ENCODE assay signal across 23 cellular contexts in the genomic region with DNA sequence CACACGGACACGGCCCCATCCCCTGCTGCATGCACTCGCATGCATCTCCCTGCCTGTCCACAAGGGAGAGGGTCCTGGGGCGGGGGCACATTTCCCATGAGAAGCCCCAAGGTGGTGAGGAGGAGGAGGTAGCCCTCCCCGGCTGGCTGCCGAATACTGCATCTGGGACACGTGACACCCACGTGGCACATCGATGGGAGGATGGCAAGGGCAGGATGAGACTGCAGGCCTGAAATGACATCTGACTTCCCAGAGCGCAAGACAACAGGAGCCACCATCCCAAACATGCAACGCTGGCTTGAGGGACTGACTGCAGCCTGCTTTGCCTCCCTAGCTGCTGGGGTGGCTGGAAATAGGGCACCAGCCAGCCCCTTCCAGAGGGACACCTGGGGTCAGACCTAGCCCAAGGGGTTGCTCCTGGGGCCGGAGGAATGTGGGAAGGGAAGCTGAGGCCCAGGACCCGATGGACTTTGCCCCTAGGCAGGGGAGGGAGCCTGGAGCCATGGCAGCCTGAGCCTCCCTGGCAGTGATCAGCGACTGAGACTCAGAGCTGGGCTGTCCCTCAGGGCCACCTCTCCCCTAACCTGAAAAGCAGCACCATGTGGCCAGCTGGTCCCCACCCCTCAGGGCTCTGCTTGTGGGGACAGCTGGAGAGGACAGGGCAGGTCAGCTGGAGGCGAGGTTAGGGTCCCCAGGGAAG. TPM values are rescaled to one million over a fixed set of nuclear protein-coding genes. Genes with fewer than 3 reads are reported as not detected.
A peak's percentile ranks its signal among the peaks of the same experiment; 100 is the strongest.
DNase-seq lines count a peak whose midpoint lies in the region; ATAC-seq, FAIRE-seq and TF ChIP-seq lines count a peak whose summit lies in the region.
"Had no signal": no experiment of that assay in that cellular context is flagged by ENCODE, and none has a peak within 500 bp of the region (broad histone marks: within the 10 kb centered on the region; RNA-seq: fewer than 3 reads in every experiment).

No MANE protein-coding gene starts in this region.

- no peak for DNase-seq in HepG2 (ENCODE audit: low spot score)
- no peak for DNase-seq in right lobe of liver
- DNase-seq in dorsolateral prefrontal cortex: peak in 2 of 10 donors; percentile 28 to 42
- no peak for DNase-seq in NCI-H446 treated with DMSO at 0.1 percent for 48 hours (lab: John Stamatoyannopoulos, UW)
- no peak for DNase-seq in right atrium auricular region (ENCODE audit: low spot score)
- DNase-seq: activated CD4-positive, alpha-beta T cell treated with anti-CD3 and anti-CD28 coated beads, Interleukin-2, amount 50 U/mL, for 1 hour; activated CD8-positive, alpha-beta memory T cell treated with anti-CD3 and anti-CD28 coated beads, Interleukin-2, amount 50 U/mL, for 4 hours; activated naive CD8-positive, alpha-beta T cell treated with anti-CD3 and anti-CD28 coated beads, Interleukin-2, amount 10 ng/mL, durations not matched to agents 7 days and 5 days; C1 segment of cervical spinal cord; effector memory CD4-positive, alpha-beta T cell; esophagus squamous epithelium; GM23248; left colon; NCI-H748 treated with DMSO at 0.1 percent for 48 hours; Right ventricle myocardium superior; stimulated activated naive CD4-positive, alpha-beta T cell; T-cell had no signal

- H3K4me1 ChIP-seq in HepG2 (ENCODE audit: insufficient read depth, low read length) (peaks cover 15% of the 10 kb centered on the region), right lobe of liver (no peaks in the 10 kb centered on the region), right atrium auricular region (peaks cover 0 to 9% of the 10 kb centered on the region in 2 donors)

- H3K4me3 ChIP-seq in HepG2 (replicated peaks in 1 of 3; ENCODE audit: insufficient read depth in 1 of 3, low read depth in 2 of 3, low read length in 3 of 3) (no peak overlapping the region), right lobe of liver (no peak overlapping the region), dorsolateral prefrontal cortex (no peak overlapping the region), right atrium auricular region (no peak overlapping the region)
- H3K4me3 ChIP-seq: esophagus squamous epithelium, GM23248, thoracic aorta had no signal

- no peak; a peak in 2 of 4 replicates for TF ChIP-seq POLR2A in HepG2 (IDR thresholded peaks at IDR 0.05; ENCODE audit: insufficient read depth in 1 of 2, low read depth in 2 of 2, low read length in 2 of 2)
- TF ChIP-seq POLR2A in right lobe of liver (IDR thresholded peaks at IDR 0.05): no peak

- no peak for FAIRE-seq in HepG2 (lab: Jason Lieb, UNC)
- FAIRE-seq: D721Med, G401.6, GM19239 had no signal

- CTCF ChIA-PET in HepG2 (lab: Yijun Ruan, JAX; ENCODE audit: low intra/inter-chr PET ratio, low total read pairs): no interaction called here

- no peak overlapping the region for H3K4me2 ChIP-seq in HepG2 (ENCODE audit: low read depth, low read length)

- no peak overlapping the region for H2AFZ ChIP-seq in HepG2 (ENCODE audit: low read length)
- H2AFZ ChIP-seq: GM23248 had no signal

- peaks cover 5% of the 10 kb centered on the region; the same call in 1 of the 2 replicates for H4K20me1 ChIP-seq in HepG2 (ENCODE audit: insufficient read depth, low read length)

- in situ Hi-C loops in HepG2 (cut with HindIII; ENCODE audit: extremely low pct_ligation_motif_present, low pct_unique_long_range_greater_than_20kb): no loop called here

- no TSS peak for BruUV-seq in HepG2 (replicated peaks; lab: Mats Ljungman, UMichigan)

- WGBS in HepG2 (ENCODE audit: low lambda C conversion rate): 86% methylated on average over 9 of the region's 15 CpGs
- WGBS in right lobe of liver (ENCODE audit: insufficient coverage, low coverage, low lambda C conversion rate, missing lambda C conversion rate): 50% methylated on average over 1 of the region's 15 CpGs

- no peak for TF ChIP-seq CTCF in HepG2 (CRISPR knock-in tag; IDR thresholded peaks at IDR 0.05)
- no peak for TF ChIP-seq CTCF in right lobe of liver (IDR thresholded peaks at IDR 0.05)
- no peak for TF ChIP-seq CTCF in dorsolateral prefrontal cortex (IDR thresholded peaks at IDR 0.05 in 54 of 56, conservative IDR thresholded peaks at IDR 0.05 in 2 of 56; ENCODE audit: low read depth in 1 of 56, partially characterized antibody in 56 of 56)
- no peak for TF ChIP-seq CTCF in right atrium auricular region (IDR thresholded peaks at IDR 0.05)

- H3K27ac ChIP-seq in HepG2 (ENCODE audit: extremely low read length, insufficient read depth, low read length) (peak overlapping the region; percentile 11), right lobe of liver (no peak overlapping the region), dorsolateral prefrontal cortex (peak overlapping the region in 38 of 59 donors; percentile 1 to 74 (median 39)), right atrium auricular region (no peak overlapping the region)
- H3K27ac ChIP-seq: esophagus squamous epithelium, GM23248, thoracic aorta had no signal

- TF ChIP-seq RAD21 in HepG2 (CRISPR knock-in tag; IDR thresholded peaks at IDR 0.05): no peak

- H3K9me3 ChIP-seq in HepG2 (ENCODE audit: low read length) (no peaks in the 10 kb centered on the region), right lobe of liver (no peaks in the 10 kb centered on the region), right atrium auricular region (no peaks in the 10 kb centered on the region)
- H3K9me3 ChIP-seq: esophagus squamous epithelium, thoracic aorta had no signal

- H3K27me3 ChIP-seq in HepG2 (ENCODE audit: control insufficient read depth in 1 of 2, insufficient read depth in 2 of 2, low read length in 2 of 2) (no peaks in the 10 kb centered on the region), right lobe of liver (no peaks in the 10 kb centered on the region), dorsolateral prefrontal cortex (no peaks in the 10 kb centered on the region), right atrium auricular region (no peaks in the 10 kb centered on the region)
- H3K27me3 ChIP-seq: esophagus squamous epithelium had no signal

- intact Hi-C loops in HepG2 (cut with micrococcal nuclease; ENCODE audit: unreplicated experiment): no loop called here
- intact Hi-C loops in right lobe of liver (cut with DNase I): no loop called here
- intact Hi-C loops in dorsolateral prefrontal cortex (cut with DNase I): no loop called here

- POLR2A ChIA-PET in HepG2 (lab: Yijun Ruan, JAX): interaction anchor here (0.9 to 1.4 kb wide), 2 partner anchors 16 to 39 kb away, joined by 3 to 7 read pairs; partner anchors contain the start of gene ABHD11

- H3K79me2 ChIP-seq in HepG2 (ENCODE audit: insufficient read depth, low read length): no peaks in the 10 kb centered on the region

- H3K36me3 ChIP-seq in HepG2 (replicated peaks in 1 of 2; ENCODE audit: control insufficient read depth in 1 of 2, insufficient read depth in 2 of 2, low read length in 2 of 2) (peaks cover 13 to 45% of the 10 kb centered on the region in 2 experiments), right lobe of liver (peaks cover 0 to 24% (median 10%) of the 10 kb centered on the region in 4 donors), right atrium auricular region (peaks cover 24% of the 10 kb centered on the region)

- H3K9ac ChIP-seq in HepG2 (ENCODE audit: insufficient read depth, low read depth, low read length): no peak overlapping the region
- H3K9ac ChIP-seq: GM23248 had no signal

- ATAC-seq in HepG2 (peak; percentile 33), right lobe of liver (no peak), GM21825 (IDR thresholded peaks at IDR 0.05; ENCODE audit: unreplicated experiment) (no peak)
- ATAC-seq: left colon; natural killer cell treated with Interleukin-12 subunit alpha and Interleukin-12 subunit beta and Interleukin-15 and Interleukin-18, amount 100 ng/mL, for 72 hours; T-cell had no signal

- TF ChIP-seq EP300 in HepG2 (IDR thresholded peaks at IDR 0.05; ENCODE audit: low read depth in 2 of 2, low read length in 2 of 2): no peak
- no peak for TF ChIP-seq EP300 in HepG2 (CRISPR knock-in tag; IDR thresholded peaks at IDR 0.05; ENCODE audit: borderline replicate concordance)

RNA-seq across cellular contexts. Expression of gene BUD23, which starts 16.1 kb away (rescaled TPM):
- 37.5 and 47.5 TPM in 2 replicates for total RNA-seq in HepG2 (2016; rRNA removed; fragmentation: Illumina TruSeq; extraction: Trizol)
- 25.0 and 27.0 TPM in 2 replicates for total RNA-seq in HepG2 (2016; cell fraction: cytosol; rRNA removed; fragmentation: Illumina TruSeq; extraction: Trizol; ENCODE audit: low read depth)
- 37.7 and 52.7 TPM in 2 replicates for total RNA-seq in HepG2 (2016; cell fraction: insoluble cytoplasmic fraction; rRNA removed; fragmentation: Illumina TruSeq; extraction: Trizol)
- total RNA-seq in HepG2 (2016; cell fraction: membrane; rRNA removed; fragmentation: Illumina TruSeq; extraction: Trizol): 22.7 and 27.6 TPM in 2 replicates
- 36.5 and 38.0 TPM in 2 replicates for total RNA-seq in HepG2 (2016; cell fraction: nucleus; rRNA removed; fragmentation: Illumina TruSeq; extraction: Trizol)
- 50.3 and 54.5 TPM in 2 replicates for polyA plus RNA-seq in HepG2 (2011; rRNA removed)
- 57.5 and 59.3 TPM in 2 replicates for polyA plus RNA-seq in HepG2 (2011; cell fraction: cytosol; rRNA removed)
- 61.1 and 71.4 TPM in 2 replicates for polyA plus RNA-seq in HepG2 (2011; cell fraction: nucleus; rRNA removed)
- 39.8 and 49.3 TPM in 2 replicates for polyA plus RNA-seq in HepG2 (2012)
- 23.2 and 24.2 TPM in 2 replicates for polyA plus RNA-seq in HepG2 (2016; cell fraction: cytosol; fragmentation: Illumina TruSeq; extraction: Trizol; ENCODE audit: low read depth)
- polyA plus RNA-seq in HepG2 (2016; cell fraction: insoluble cytoplasmic fraction; fragmentation: Illumina TruSeq; extraction: Trizol; ENCODE audit: low read depth): 54.9 and 56.3 TPM in 2 replicates
- 27.2 and 30.8 TPM in 2 replicates for polyA plus RNA-seq in HepG2 (2016; cell fraction: membrane; fragmentation: Illumina TruSeq; extraction: Trizol; ENCODE audit: low read depth)
- 97.8 and 98.1 TPM in 2 replicates for polyA plus RNA-seq in HepG2 (2016; cell fraction: nucleus; fragmentation: Illumina TruSeq; extraction: Trizol; ENCODE audit: insufficient read depth, low read depth)
- polyA minus RNA-seq in HepG2 (2011; rRNA and poly(A)+ RNA removed; ENCODE audit: low replicate concordance): 20.0 and 77.8 TPM in 2 replicates
- polyA minus RNA-seq in HepG2 (2011; cell fraction: cytosol; rRNA and poly(A)+ RNA removed): 9.4 and 16.6 TPM in 2 replicates
- 14.7 and 15.2 TPM in 2 replicates for polyA minus RNA-seq in HepG2 (2011; cell fraction: nucleus; rRNA and poly(A)+ RNA removed)
- total RNA-seq in right lobe of liver: 10 to 100 TPM; 24.1 to 35.0 (median 29.2) TPM
- total RNA-seq in dorsolateral prefrontal cortex: 10 to 100 TPM; 32.0 to 61.9 (median 46.1) TPM
- total RNA-seq in right atrium auricular region: 10 to 100 TPM; 58.9 to 60.9 TPM

RNA-seq across cellular contexts. Expression of gene DNAJC30, which starts 16.3 kb away (rescaled TPM):
- 3.0 and 3.3 TPM in 2 replicates for total RNA-seq in HepG2 (2016; rRNA removed; fragmentation: Illumina TruSeq; extraction: Trizol)
- 1.3 TPM in 2 replicates for total RNA-seq in HepG2 (2016; cell fraction: cytosol; rRNA removed; fragmentation: Illumina TruSeq; extraction: Trizol; ENCODE audit: low read depth)
- total RNA-seq in HepG2 (2016; cell fraction: insoluble cytoplasmic fraction; rRNA removed; fragmentation: Illumina TruSeq; extraction: Trizol): 2.7 and 3.2 TPM in 2 replicates
- total RNA-seq in HepG2 (2016; cell fraction: membrane; rRNA removed; fragmentation: Illumina TruSeq; extraction: Trizol): 2.5 and 2.7 TPM in 2 replicates
- 2.6 and 2.8 TPM in 2 replicates for total RNA-seq in HepG2 (2016; cell fraction: nucleus; rRNA removed; fragmentation: Illumina TruSeq; extraction: Trizol)
- polyA plus RNA-seq in HepG2 (2011; rRNA removed): 3.5 and 3.8 TPM in 2 replicates
- 3.7 and 5.6 TPM in 2 replicates for polyA plus RNA-seq in HepG2 (2011; cell fraction: cytosol; rRNA removed)
- 3.5 and 4.4 TPM in 2 replicates for polyA plus RNA-seq in HepG2 (2011; cell fraction: nucleus; rRNA removed)
- 2.0 and 4.5 TPM in 2 replicates for polyA plus RNA-seq in HepG2 (2012)
- polyA plus RNA-seq in HepG2 (2016; cell fraction: cytosol; fragmentation: Illumina TruSeq; extraction: Trizol; ENCODE audit: low read depth): 1.9 and 2.1 TPM in 2 replicates
- polyA plus RNA-seq in HepG2 (2016; cell fraction: insoluble cytoplasmic fraction; fragmentation: Illumina TruSeq; extraction: Trizol; ENCODE audit: low read depth): 7.7 and 7.8 TPM in 2 replicates
- polyA plus RNA-seq in HepG2 (2016; cell fraction: membrane; fragmentation: Illumina TruSeq; extraction: Trizol; ENCODE audit: low read depth): 3.1 and 3.6 TPM in 2 replicates
- polyA plus RNA-seq in HepG2 (2016; cell fraction: nucleus; fragmentation: Illumina TruSeq; extraction: Trizol; ENCODE audit: insufficient read depth, low read depth): 5.6 and 6.4 TPM in 2 replicates
- 8.4 and 10.1 TPM in 2 replicates for polyA minus RNA-seq in HepG2 (2011; rRNA and poly(A)+ RNA removed; ENCODE audit: low replicate concordance)
- 2.0 and 3.3 TPM in 2 replicates for polyA minus RNA-seq in HepG2 (2011; cell fraction: cytosol; rRNA and poly(A)+ RNA removed)
- 7.7 and 9.3 TPM in 2 replicates for polyA minus RNA-seq in HepG2 (2011; cell fraction: nucleus; rRNA and poly(A)+ RNA removed)
- total RNA-seq in right lobe of liver: 1 to 10 TPM; 5.4 to 8.8 (median 7.0) TPM
- total RNA-seq in dorsolateral prefrontal cortex: 10 to 100 TPM in 119 of 120 experiments, 1 to 10 TPM in 1; 9.5 to 21.4 (median 15.8) TPM
- total RNA-seq in right atrium auricular region: 10 to 100 TPM in 1 of 2 donors, 1 to 10 TPM in 1; 6.3 to 12.9 TPM

RNA-seq across cellular contexts. Expression of gene STX1A, which starts 19.9 kb away (rescaled TPM):
- 2.9 and 6.1 TPM in 2 replicates for total RNA-seq in HepG2 (2016; rRNA removed; fragmentation: Illumina TruSeq; extraction: Trizol)
- total RNA-seq in HepG2 (2016; cell fraction: cytosol; rRNA removed; fragmentation: Illumina TruSeq; extraction: Trizol; ENCODE audit: low read depth): 1.3 and 1.8 TPM in 2 replicates
- total RNA-seq in HepG2 (2016; cell fraction: insoluble cytoplasmic fraction; rRNA removed; fragmentation: Illumina TruSeq; extraction: Trizol): 3.3 and 5.7 TPM in 2 replicates
- total RNA-seq in HepG2 (2016; cell fraction: membrane; rRNA removed; fragmentation: Illumina TruSeq; extraction: Trizol): 2.4 and 4.1 TPM in 2 replicates
- total RNA-seq in HepG2 (2016; cell fraction: nucleus; rRNA removed; fragmentation: Illumina TruSeq; extraction: Trizol): 6.6 and 10.3 TPM in 2 replicates
- 12.2 and 14.8 TPM in 2 replicates for polyA plus RNA-seq in HepG2 (2011; rRNA removed)
- 5.3 and 6.0 TPM in 2 replicates for polyA plus RNA-seq in HepG2 (2011; cell fraction: cytosol; rRNA removed)
- polyA plus RNA-seq in HepG2 (2011; cell fraction: nucleus; rRNA removed): 75.2 and 75.4 TPM in 2 replicates
- polyA plus RNA-seq in HepG2 (2012): 8.5 and 18.8 TPM in 2 replicates
- 0.94 and 1.4 TPM in 2 replicates for polyA plus RNA-seq in HepG2 (2016; cell fraction: cytosol; fragmentation: Illumina TruSeq; extraction: Trizol; ENCODE audit: low read depth)
- polyA plus RNA-seq in HepG2 (2016; cell fraction: insoluble cytoplasmic fraction; fragmentation: Illumina TruSeq; extraction: Trizol; ENCODE audit: low read depth): 3.1 and 4.5 TPM in 2 replicates
- 2.3 and 2.5 TPM in 2 replicates for polyA plus RNA-seq in HepG2 (2016; cell fraction: membrane; fragmentation: Illumina TruSeq; extraction: Trizol; ENCODE audit: low read depth)
- 26.8 and 37.4 TPM in 2 replicates for polyA plus RNA-seq in HepG2 (2016; cell fraction: nucleus; fragmentation: Illumina TruSeq; extraction: Trizol; ENCODE audit: insufficient read depth, low read depth)
- polyA minus RNA-seq in HepG2 (2011; rRNA and poly(A)+ RNA removed; ENCODE audit: low replicate concordance): 5.2 and 10.7 TPM in 2 replicates
- polyA minus RNA-seq in HepG2 (2011; cell fraction: cytosol; rRNA and poly(A)+ RNA removed): 1.7 and 3.1 TPM in 2 replicates
- polyA minus RNA-seq in HepG2 (2011; cell fraction: nucleus; rRNA and poly(A)+ RNA removed): 12.8 and 13.4 TPM in 2 replicates
- total RNA-seq in right lobe of liver: 1 to 10 TPM; 1.4 to 2.8 (median 1.9) TPM
- 100 to 1,000 TPM in 114 of 120 experiments, 10 to 100 TPM in 6; 59.6 to 264 (median 153) TPM for total RNA-seq in dorsolateral prefrontal cortex
- total RNA-seq in right atrium auricular region: 1 to 10 TPM; 2.6 TPM

RNA-seq across cellular contexts. Expression of gene VPS37D, which starts 31.9 kb away (rescaled TPM):
- total RNA-seq in HepG2 (2016; rRNA removed; fragmentation: Illumina TruSeq; extraction: Trizol): 4.9 and 6.3 TPM in 2 replicates
- 7.4 and 7.8 TPM in 2 replicates for total RNA-seq in HepG2 (2016; cell fraction: cytosol; rRNA removed; fragmentation: Illumina TruSeq; extraction: Trizol; ENCODE audit: low read depth)
- total RNA-seq in HepG2 (2016; cell fraction: insoluble cytoplasmic fraction; rRNA removed; fragmentation: Illumina TruSeq; extraction: Trizol): 5.1 and 6.3 TPM in 2 replicates
- 11.3 and 11.5 TPM in 2 replicates for total RNA-seq in HepG2 (2016; cell fraction: membrane; rRNA removed; fragmentation: Illumina TruSeq; extraction: Trizol)
- total RNA-seq in HepG2 (2016; cell fraction: nucleus; rRNA removed; fragmentation: Illumina TruSeq; extraction: Trizol): 3.3 and 3.9 TPM in 2 replicates
- polyA plus RNA-seq in HepG2 (2011; rRNA removed): 3.8 and 5.7 TPM in 2 replicates
- 3.8 and 5.1 TPM in 2 replicates for polyA plus RNA-seq in HepG2 (2011; cell fraction: cytosol; rRNA removed)
- polyA plus RNA-seq in HepG2 (2011; cell fraction: nucleus; rRNA removed): 11.9 and 15.2 TPM in 2 replicates
- polyA plus RNA-seq in HepG2 (2012): 5.1 and 5.6 TPM in 2 replicates
- 5.8 and 6.7 TPM in 2 replicates for polyA plus RNA-seq in HepG2 (2016; cell fraction: cytosol; fragmentation: Illumina TruSeq; extraction: Trizol; ENCODE audit: low read depth)
- polyA plus RNA-seq in HepG2 (2016; cell fraction: insoluble cytoplasmic fraction; fragmentation: Illumina TruSeq; extraction: Trizol; ENCODE audit: low read depth): 4.4 and 4.5 TPM in 2 replicates
- polyA plus RNA-seq in HepG2 (2016; cell fraction: membrane; fragmentation: Illumina TruSeq; extraction: Trizol; ENCODE audit: low read depth): 7.2 and 7.6 TPM in 2 replicates
- polyA plus RNA-seq in HepG2 (2016; cell fraction: nucleus; fragmentation: Illumina TruSeq; extraction: Trizol; ENCODE audit: insufficient read depth, low read depth): 8.1 and 8.8 TPM in 2 replicates
- 0.37 and 3.2 TPM in 2 replicates for polyA minus RNA-seq in HepG2 (2011; rRNA and poly(A)+ RNA removed; ENCODE audit: low replicate concordance)
- 2.4 and 2.6 TPM in 2 replicates for polyA minus RNA-seq in HepG2 (2011; cell fraction: cytosol; rRNA and poly(A)+ RNA removed)
- 0.90 and 1.5 TPM in 2 replicates for polyA minus RNA-seq in HepG2 (2011; cell fraction: nucleus; rRNA and poly(A)+ RNA removed)
- total RNA-seq in right lobe of liver: 1 to 10 TPM; 1.2 to 3.0 (median 2.2) TPM
- total RNA-seq in dorsolateral prefrontal cortex: 10 to 100 TPM in 58 of 120 experiments, 1 to 10 TPM in 62; 5.8 to 17.7 (median 9.9) TPM
- total RNA-seq in right atrium auricular region: 1 to 10 TPM; 1.6 to 2.2 TPM

RNA-seq across cellular contexts. Expression of gene ABHD11, which starts 39.1 kb away (rescaled TPM):
- 6.4 and 7.0 TPM in 2 replicates for total RNA-seq in HepG2 (2016; rRNA removed; fragmentation: Illumina TruSeq; extraction: Trizol)
- 2.5 and 2.8 TPM in 2 replicates for total RNA-seq in HepG2 (2016; cell fraction: cytosol; rRNA removed; fragmentation: Illumina TruSeq; extraction: Trizol; ENCODE audit: low read depth)
- 6.2 and 6.4 TPM in 2 replicates for total RNA-seq in HepG2 (2016; cell fraction: insoluble cytoplasmic fraction; rRNA removed; fragmentation: Illumina TruSeq; extraction: Trizol)
- total RNA-seq in HepG2 (2016; cell fraction: membrane; rRNA removed; fragmentation: Illumina TruSeq; extraction: Trizol): 3.3 and 3.6 TPM in 2 replicates
- total RNA-seq in HepG2 (2016; cell fraction: nucleus; rRNA removed; fragmentation: Illumina TruSeq; extraction: Trizol): 4.1 and 4.7 TPM in 2 replicates
- 7.1 and 8.1 TPM in 2 replicates for polyA plus RNA-seq in HepG2 (2011; rRNA removed)
- 3.7 and 7.1 TPM in 2 replicates for polyA plus RNA-seq in HepG2 (2011; cell fraction: cytosol; rRNA removed)
- 10.5 and 11.1 TPM in 2 replicates for polyA plus RNA-seq in HepG2 (2011; cell fraction: nucleus; rRNA removed)
- polyA plus RNA-seq in HepG2 (2012): 2.0 and 3.1 TPM in 2 replicates
- polyA plus RNA-seq in HepG2 (2016; cell fraction: cytosol; fragmentation: Illumina TruSeq; extraction: Trizol; ENCODE audit: low read depth): 1.7 and 1.9 TPM in 2 replicates
- 7.3 and 7.9 TPM in 2 replicates for polyA plus RNA-seq in HepG2 (2016; cell fraction: insoluble cytoplasmic fraction; fragmentation: Illumina TruSeq; extraction: Trizol; ENCODE audit: low read depth)
- 1.8 and 2.3 TPM in 2 replicates for polyA plus RNA-seq in HepG2 (2016; cell fraction: membrane; fragmentation: Illumina TruSeq; extraction: Trizol; ENCODE audit: low read depth)
- 8.1 and 14.0 TPM in 2 replicates for polyA plus RNA-seq in HepG2 (2016; cell fraction: nucleus; fragmentation: Illumina TruSeq; extraction: Trizol; ENCODE audit: insufficient read depth, low read depth)
- 8.6 and 26.6 TPM in 2 replicates for polyA minus RNA-seq in HepG2 (2011; rRNA and poly(A)+ RNA removed; ENCODE audit: low replicate concordance)
- 0.89 and 2.6 TPM in 2 replicates for polyA minus RNA-seq in HepG2 (2011; cell fraction: cytosol; rRNA and poly(A)+ RNA removed)
- 6.2 and 11.3 TPM in 2 replicates for polyA minus RNA-seq in HepG2 (2011; cell fraction: nucleus; rRNA and poly(A)+ RNA removed)
- 1 to 10 TPM; 5.6 to 8.4 (median 7.0) TPM for total RNA-seq in right lobe of liver
- total RNA-seq in dorsolateral prefrontal cortex: 10 to 100 TPM in 119 of 120 experiments, 1 to 10 TPM in 1; 8.9 to 40.2 (median 19.5) TPM
- 10 to 100 TPM; 15.5 to 31.5 TPM for total RNA-seq in right atrium auricular region

Comparison
In these comparisons a context has a peak if more than half of its experiments do, and no peak if none do; other contexts are left out.
1. H3K27ac ChIP-seq: peak in HepG2 (single experiment) and dorsolateral prefrontal cortex (38 of 59); none in right lobe of liver (0 of 3) and right atrium auricular region (0 of 2).
2. RNA of gene STX1A, which starts 19.9 kb away (total RNA-seq): 59.6 to 264 TPM in dorsolateral prefrontal cortex; 1.3 to 10.3 TPM in HepG2, 2.6 TPM in right atrium auricular region and 1.4 to 2.8 TPM in right lobe of liver; every median in the first group is over 4 times any median in the second.